In genomic region chr12:40106655-40107054, GRCh38 we compare ENCODE assay signal across 9 cellular contexts. TPM values are rescaled to one million over a fixed set of nuclear protein-coding genes. Genes with fewer than 3 reads are reported as not detected.
DNase-seq lines count a peak whose midpoint lies in the region; ATAC-seq and TF ChIP-seq lines count a peak whose summit lies in the region.
"Had no signal": no experiment of that assay in that cellular context is flagged by ENCODE, and none has a peak within 500 bp of the region (broad histone marks: within the 10 kb centered on the region; RNA-seq: fewer than 3 reads in every experiment).

No MANE protein-coding gene starts in this region.

- no peaks in the 10 kb centered on the region for H3K36me3 ChIP-seq in mammary epithelial cell (ENCODE audit: insufficient read depth, low read length)
- no peaks in the 10 kb centered on the region for H3K36me3 ChIP-seq in testis (ENCODE audit: low read depth, missing control alignments)

- TF ChIP-seq CTCF in CD4-positive, alpha-beta T cell (IDR thresholded peaks at IDR 0.05), result no peak
- no peak for TF ChIP-seq CTCF in mammary epithelial cell (conservative IDR thresholded peaks at IDR 0.05 in 1 of 2, IDR thresholded peaks at IDR 0.05 in 1 of 2; ENCODE audit: extremely low read depth in 1 of 2, insufficient read depth in 1 of 2, low read depth in 1 of 2, low read length in 2 of 2)
- no peak for TF ChIP-seq CTCF in nephron progenitor cell (IDR thresholded peaks at IDR 0.05)
- no peak for TF ChIP-seq CTCF in testis (IDR thresholded peaks at IDR 0.05)

- H4K20me1 ChIP-seq in mammary epithelial cell (ENCODE audit: insufficient read depth, low read length), result no peaks in the 10 kb centered on the region

- no peak for TF ChIP-seq POLR2A in testis (IDR thresholded peaks at IDR 0.05)

- no peak for DNase-seq in CD4-positive, alpha-beta T cell
- DNase-seq in NCI-H1105 (lab: John Stamatoyannopoulos, UW) (peak; percentile 13), mammary epithelial cell (no peak), nephron progenitor cell (no peak), testis (no peak)
- no peak for DNase-seq in stimulated activated CD4-positive, alpha-beta T cell treated with anti-CD3 and anti-CD28 coated beads, Interleukin-2, amount 100 ng/mL, for 48 hours
- DNase-seq: cerebellar nuclear complex had no signal

- ATAC-seq in CD4-positive, alpha-beta T cell (ENCODE audit: poor library complexity), result no peak
- ATAC-seq in HG03280 (IDR thresholded peaks at IDR 0.05; ENCODE audit: unreplicated experiment), result no peak
- ATAC-seq in GM21717 (IDR thresholded peaks at IDR 0.05; ENCODE audit: unreplicated experiment), result no peak

- peak overlapping the region; percentile 95 for H2AFZ ChIP-seq in mammary epithelial cell (ENCODE audit: low read depth, low read length)

- peak overlapping the region; percentile 96 for H3K4me2 ChIP-seq in mammary epithelial cell (ENCODE audit: insufficient read depth, low read depth, low read length)

- WGBS in mammary epithelial cell (ENCODE audit: low coverage, missing lambda C conversion rate), result 45% methylated on average over 4 of the region's 6 CpGs
- WGBS in testis, 2 donors, result 60 to 76% methylated on average over 6 of the region's 6 CpGs

- dilution Hi-C loops in mammary epithelial cell (cut with HindIII; ENCODE audit: low sequenced_read_pairs), result loop anchor here (25.0 kb wide), 1 partner anchor 344 kb away; no protein-coding TSS in a partner anchor

- POLR2A ChIA-PET in CD4-positive, alpha-beta T cell (lab: Charles Lee), result interaction anchor here (1.0 to 3.6 kb wide), 4 partner anchors 10 to 494 kb away, joined by 3 to 14 read pairs (median 5); no protein-coding TSS in a partner anchor

- H3K36me3 Mint-ChIP-seq in CD4-positive, alpha-beta T cell (ENCODE audit: low read depth), result no peaks in the 10 kb centered on the region
- no peaks in the 10 kb centered on the region for H3K36me3 Mint-ChIP-seq in nephron progenitor cell (ENCODE audit: low read depth)

- peaks cover 8% of the 10 kb centered on the region for H3K79me2 ChIP-seq in mammary epithelial cell (ENCODE audit: insufficient read depth, low read length)

- BruUV-seq in mammary epithelial cell (replicated peaks; lab: Mats Ljungman, UMichigan), result no TSS peak

- in situ Hi-C loops in mammary epithelial cell (cut with MboI; ENCODE audit: low sequenced_read_pairs in 2 of 2), result loop anchor here in 1 of 2 donors (5.0 to 25.0 kb wide), 2 partner anchors 94 to 344 kb away; no protein-coding TSS in a partner anchor

- H3K27ac Mint-ChIP-seq in CD4-positive, alpha-beta T cell, result peak overlapping the region; percentile 57
- no peak overlapping the region for H3K27ac Mint-ChIP-seq in nephron progenitor cell

- intact Hi-C loops in CD4-positive, alpha-beta T cell (cut with DNase I, micrococcal nuclease), result loop anchor here (1.0 to 10.0 kb wide), 10 partner anchors 95 to 1792 kb away; partner anchors contain the start of genes ABCD2 (in 1 of the 2) and ALG10B (in 1 of the 2)
- intact Hi-C loops in mammary epithelial cell (cut with micrococcal nuclease), result loop anchor here (1.0 to 10.0 kb wide), 4 partner anchors 95 to 522 kb away; no protein-coding TSS in a partner anchor
- intact Hi-C loops in testis (cut with DNase I; ENCODE audit: low total_unique reads), result loop anchor here (10.0 kb wide), 1 partner anchor 92 kb away; no protein-coding TSS in a partner anchor

- H3K4me1 Mint-ChIP-seq in CD4-positive, alpha-beta T cell (ENCODE audit: low read depth), result peaks cover 32% of the 10 kb centered on the region
- peaks cover 19% of the 10 kb centered on the region for H3K4me1 Mint-ChIP-seq in nephron progenitor cell

- CTCF ChIA-PET in CD4-positive, alpha-beta T cell (lab: Charles Lee), result interaction anchor here (4.3 kb wide), 1 partner anchor 96 kb away, joined by 34 read pairs; no protein-coding TSS in a partner anchor
- CTCF ChIA-PET in mammary epithelial cell (lab: Charles Lee; ENCODE audit: low non-redundant PET), result interaction anchor here (0.6 to 1.4 kb wide), 5 partner anchors 95 to 548 kb away, joined by 3 to 7 read pairs (median 5); no protein-coding TSS in a partner anchor

- no peak overlapping the region for H3K27ac ChIP-seq in CD4-positive, alpha-beta T cell (ENCODE audit: low read depth, low read length)
- no peak overlapping the region for H3K27ac ChIP-seq in mammary epithelial cell (ENCODE audit: insufficient read depth, low read depth, low read length)
- peak overlapping the region in 1 of 2 donors; percentile 93 for H3K27ac ChIP-seq in testis

- H3K9me3 Mint-ChIP-seq in CD4-positive, alpha-beta T cell, result no peaks in the 10 kb centered on the region
- H3K9me3 Mint-ChIP-seq in nephron progenitor cell, result no peaks in the 10 kb centered on the region

- H3K9me3 ChIP-seq in CD4-positive, alpha-beta T cell (ENCODE audit: control insufficient read depth, low read length), result no peaks in the 10 kb centered on the region
- H3K9me3 ChIP-seq in mammary epithelial cell (replicated peaks; ENCODE audit: insufficient read depth, low read length) (no peaks in the 10 kb centered on the region), testis (no peaks in the 10 kb centered on the region)

- peak overlapping the region; percentile 87 for H3K4me3 Mint-ChIP-seq in CD4-positive, alpha-beta T cell
- peak overlapping the region; percentile 79 for H3K4me3 Mint-ChIP-seq in nephron progenitor cell

- no peak overlapping the region for H3K9ac ChIP-seq in mammary epithelial cell (ENCODE audit: insufficient read depth, low read length)

- H3K27me3 Mint-ChIP-seq in CD4-positive, alpha-beta T cell, result peaks cover 8% of the 10 kb centered on the region
- peaks cover 7% of the 10 kb centered on the region for H3K27me3 Mint-ChIP-seq in nephron progenitor cell (ENCODE audit: low read depth, poor library complexity)

- H3K27me3 ChIP-seq in CD4-positive, alpha-beta T cell (ENCODE audit: control insufficient read depth, insufficient read depth, low read length), result peaks cover 9% of the 10 kb centered on the region
- no peaks in the 10 kb centered on the region for H3K27me3 ChIP-seq in mammary epithelial cell (ENCODE audit: insufficient read depth, low read length)
- H3K27me3 ChIP-seq in testis, result no peaks in the 10 kb centered on the region

- H3K4me3 ChIP-seq in mammary epithelial cell (replicated peaks in 1 of 3; ENCODE audit: insufficient read depth in 1 of 3, low read depth in 2 of 3, low read length in 3 of 3) (peak overlapping the region; percentile 71 to 88 (median 77)), testis (peak overlapping the region in 1 of 2 donors; percentile 22)

- H3K4me1 ChIP-seq in mammary epithelial cell (ENCODE audit: insufficient read depth, low read length) (peaks cover 18% of the 10 kb centered on the region), testis (no peaks in the 10 kb centered on the region)

RNA-seq across cellular contexts. Expression of gene SLC2A13, which starts 0.8 kb away (rescaled TPM):
- 1 to 10 TPM; 1.6 to 1.7 TPM for total RNA-seq in CD4-positive, alpha-beta T cell
- total RNA-seq in mammary epithelial cell (10 to 100 TPM in 1 of 2 donors, 1 to 10 TPM in 1; 4.8 to 10.7 TPM), testis (10 to 100 TPM; 18.0 to 19.8 TPM)
- polyA plus RNA-seq in mammary epithelial cell (1.7 TPM), testis (ENCODE audit: insufficient read depth, low read depth, low replicate concordance) (3.3 TPM)
- 12.5 TPM for polyA minus RNA-seq in mammary epithelial cell
